8 cellular contexts compared by ENCODE assay signal in the genomic region with DNA sequence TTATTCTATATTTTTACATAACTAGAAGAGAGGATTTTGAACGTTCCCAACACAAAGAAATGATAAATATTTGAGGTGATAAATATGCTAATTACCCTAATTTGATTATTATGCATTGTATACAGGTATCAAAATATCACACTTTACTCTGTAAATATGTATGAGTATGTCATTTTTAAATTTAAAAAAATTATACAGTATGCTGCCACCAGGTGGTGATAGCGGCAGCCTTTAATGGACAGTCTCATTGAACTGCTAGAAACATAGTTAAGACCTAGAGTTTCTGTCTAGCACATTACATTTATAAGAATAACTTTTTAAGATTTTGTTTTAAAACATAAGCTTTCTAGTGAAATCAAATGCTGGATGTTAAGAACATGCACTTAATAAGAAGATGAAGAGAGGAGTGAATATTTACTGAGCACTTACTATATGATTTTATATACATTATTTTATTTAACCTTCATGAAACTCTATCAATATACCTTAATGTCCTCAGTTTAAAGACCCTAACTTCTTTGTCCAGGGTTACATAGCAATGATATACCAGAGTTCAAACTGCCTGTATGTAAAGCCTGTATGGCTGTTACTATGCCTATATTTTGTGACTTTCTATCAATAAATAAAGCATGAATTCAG.
A peak's percentile ranks its signal among the peaks of the same experiment; 100 is the strongest.
DNase-seq lines count a peak whose midpoint lies in the region; ATAC-seq and TF ChIP-seq lines count a peak whose summit lies in the region.

No MANE protein-coding gene starts in this region.

- peak; percentile 83 for ATAC-seq in HG02970 (IDR thresholded peaks at IDR 0.05; ENCODE audit: low FRiP score, unreplicated experiment)

- H3K36me3 ChIP-seq in OCI-LY3 (replicated peaks; ENCODE audit: low read depth, low read length) = no peaks in the 10 kb centered on the region
- no peaks in the 10 kb centered on the region for H3K36me3 ChIP-seq in sigmoid colon

- no peaks in the 10 kb centered on the region for H3K79me2 ChIP-seq in OCI-LY3 (ENCODE audit: low read length)

- H3K27ac ChIP-seq in OCI-LY3 (ENCODE audit: low read length) = no peak overlapping the region
- H3K27ac ChIP-seq in sigmoid colon = no peak overlapping the region

- no peak overlapping the region for H3K4me2 ChIP-seq in OCI-LY3 (ENCODE audit: low read length)

- no peak for TF ChIP-seq EP300 in sigmoid colon (IDR thresholded peaks at IDR 0.05)

- no peak overlapping the region for H2AFZ ChIP-seq in OCI-LY3 (ENCODE audit: low read depth, low read length)

- intact Hi-C loops in sigmoid colon (cut with DNase I) = loop anchor here (2.0 to 5.0 kb wide), 2 partner anchors 118 to 167 kb away; no protein-coding TSS in a partner anchor

- WGBS in sigmoid colon, 2 donors = 20 to 40% methylated on average over 2 of the region's 2 CpGs

- TF ChIP-seq CTCF in AG09319 (IDR thresholded peaks at IDR 0.05; ENCODE audit: low read depth, low read length) (peak; percentile 66), GM12872 (IDR thresholded peaks at IDR 0.05; ENCODE audit: insufficient read depth, low read depth, low read length) (peak; percentile 48), OCI-LY3 (IDR thresholded peaks at IDR 0.05; ENCODE audit: low read depth, low read length) (peak; percentile 71), sigmoid colon (IDR thresholded peaks at IDR 0.05) (peak; percentile 33 to 62 (median 50))

- H3K4me1 ChIP-seq in OCI-LY3 (ENCODE audit: low read length) (no peaks in the 10 kb centered on the region), sigmoid colon (no peaks in the 10 kb centered on the region)

- no peak overlapping the region for H3K9ac ChIP-seq in OCI-LY3 (ENCODE audit: low read length)

- H3K4me3 ChIP-seq in OCI-LY3 (ENCODE audit: low read length) (no peak overlapping the region), sigmoid colon (no peak overlapping the region)

- no peak for TF ChIP-seq POLR2A in erythroblast (IDR thresholded peaks at IDR 0.05; ENCODE audit: low read length)
- no peak for TF ChIP-seq POLR2A in sigmoid colon (IDR thresholded peaks at IDR 0.05)

- H3K27me3 ChIP-seq in OCI-LY3 (ENCODE audit: low read depth, low read length) (0 out of 2 replicates have a peak, but pooled peaks cover 11% of the 10 kb centered on the region), sigmoid colon (no peaks in the 10 kb centered on the region)

- H4K20me1 ChIP-seq in OCI-LY3 (ENCODE audit: insufficient read depth, low read length) = no peaks in the 10 kb centered on the region

- H3K9me3 ChIP-seq in OCI-LY3 (ENCODE audit: insufficient read depth, low read length) (no peaks in the 10 kb centered on the region), sigmoid colon (peaks cover 0 to 1% (median 0%) of the 10 kb centered on the region in 4 donors)

- no peak for DNase-seq in AG09319 (ENCODE audit: extremely low read depth, low read depth)
- DNase-seq in erythroblast (lab: John Stamatoyannopoulos, UW) = peak; percentile 17 to 44
- DNase-seq in sigmoid colon = no peak
- no peak for DNase-seq in NCI-H1105 (lab: John Stamatoyannopoulos, UW)
- no peak for DNase-seq in HuH-7 (ENCODE audit: low spot score)

Comparison
In these comparisons a context has a peak if more than half of its experiments do, and no peak if none do; other contexts are left out.
1. DNase-seq: peak in erythroblast (2 of 2); none in AG09319 (single experiment), sigmoid colon (single experiment), NCI-H1105 (single experiment) and HuH-7 (single experiment).
2. Peak in every context shown above with its lines, with median percentiles within 50 percentile points of each other: CTCF ChIP-seq.